Comparison of ENCODE assay signal across 18 cellular contexts in the genomic region with DNA sequence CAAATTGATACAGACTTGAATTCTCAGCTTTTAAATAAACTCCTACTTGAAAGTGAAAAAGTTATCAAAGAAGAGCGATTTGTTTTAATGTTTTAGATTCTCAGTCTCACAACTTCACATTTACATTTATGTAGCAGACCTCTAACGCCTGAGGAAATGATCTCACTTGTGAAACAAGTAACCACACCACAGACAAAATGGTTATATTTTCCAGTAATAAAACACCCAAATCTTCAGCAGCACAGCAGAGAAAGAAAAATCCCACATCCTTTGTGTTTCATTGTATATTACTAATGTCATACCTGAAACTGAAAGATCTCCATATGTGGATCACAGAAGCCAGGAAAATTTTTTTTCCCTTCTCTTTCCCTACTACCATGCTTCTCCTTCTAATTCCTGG. TPM values are rescaled to one million over a fixed set of nuclear protein-coding genes. Genes with fewer than 3 reads are reported as not detected.
DNase-seq lines count a peak whose midpoint lies in the region; ATAC-seq and TF ChIP-seq lines count a peak whose summit lies in the region.
"Had no signal": no experiment of that assay in that cellular context is flagged by ENCODE, and none has a peak within 500 bp of the region (broad histone marks: within the 10 kb centered on the region; RNA-seq: fewer than 3 reads in every experiment).

No MANE protein-coding gene starts in this region.

- CTCF ChIA-PET in activated naive CD4-positive, alpha-beta T cell treated with anti-CD3 and anti-CD28 coated beads, Interleukin-2, amount 10 ng/mL, durations not matched to agents 7 days and 5 days (lab: Charles Lee): interaction anchor here (0.9 to 2.6 kb wide), 3 partner anchors 9 to 129 kb away, joined by 4 to 13 read pairs (median 4); no protein-coding TSS in a partner anchor
- CTCF ChIA-PET in T-cell (lab: Charles Lee): interaction anchor here (0.6 to 1.8 kb wide), 4 partner anchors 36 to 168 kb away, joined by 3 to 5 read pairs (median 3); no protein-coding TSS in a partner anchor

- no peaks in the 10 kb centered on the region for H3K27me3 ChIP-seq in effector memory CD4-positive, alpha-beta T cell (replicated peaks; ENCODE audit: control insufficient read depth, insufficient read depth, low read length, poor library complexity, severe bottlenecking)
- no peaks in the 10 kb centered on the region for H3K27me3 ChIP-seq in testis
- H3K27me3 ChIP-seq: neural progenitor cell, transverse colon had no signal

- peak overlapping the region; percentile 93 for H3K27ac Mint-ChIP-seq in activated naive CD4-positive, alpha-beta T cell treated with anti-CD3 and anti-CD28 coated beads, Interleukin-2, amount 10 ng/mL, durations not matched to agents 7 days and 5 days
- H3K27ac Mint-ChIP-seq in T-cell (peak overlapping the region; percentile 77 to 89), osteocyte (ENCODE audit: unreplicated experiment) (no peak overlapping the region)
- H3K27ac Mint-ChIP-seq: neural progenitor cell had no signal

- peak overlapping the region; percentile 38 for H3K4me3 Mint-ChIP-seq in activated naive CD4-positive, alpha-beta T cell treated with anti-CD3 and anti-CD28 coated beads, Interleukin-2, amount 10 ng/mL, durations not matched to agents 7 days and 5 days
- H3K4me3 Mint-ChIP-seq in T-cell: peak overlapping the region; percentile 11 to 64 (median 36)
- no peak overlapping the region for H3K4me3 Mint-ChIP-seq in osteocyte (ENCODE audit: unreplicated experiment)
- H3K4me3 Mint-ChIP-seq: neural progenitor cell had no signal

- no peaks in the 10 kb centered on the region for H3K36me3 ChIP-seq in effector memory CD4-positive, alpha-beta T cell (ENCODE audit: control insufficient read depth, insufficient read depth, low read length)
- H3K36me3 ChIP-seq in testis (ENCODE audit: low read depth, missing control alignments): no peaks in the 10 kb centered on the region
- H3K36me3 ChIP-seq: neural progenitor cell, transverse colon had no signal

- TF ChIP-seq POLR2A in testis (IDR thresholded peaks at IDR 0.05): no peak

- no peak overlapping the region for H3K4me3 ChIP-seq in effector memory CD4-positive, alpha-beta T cell (ENCODE audit: insufficient read depth, low read depth, low read length, poor library complexity, severe bottlenecking)
- no peak overlapping the region for H3K4me3 ChIP-seq in testis
- H3K4me3 ChIP-seq: lung, neural progenitor cell, transverse colon had no signal

- no peaks in the 10 kb centered on the region for H3K9me3 ChIP-seq in effector memory CD4-positive, alpha-beta T cell (ENCODE audit: control insufficient read depth, low read length)
- no peaks in the 10 kb centered on the region for H3K9me3 ChIP-seq in testis
- H3K9me3 ChIP-seq: transverse colon had no signal

- ATAC-seq in T-cell (replicated peaks in 1 of 4): peak; percentile 73 to 98 (median 92)
- no peak for ATAC-seq in GM18861 (IDR thresholded peaks at IDR 0.05; ENCODE audit: unreplicated experiment)

- H3K9me3 Mint-ChIP-seq in activated naive CD4-positive, alpha-beta T cell treated with anti-CD3 and anti-CD28 coated beads, Interleukin-2, amount 10 ng/mL, durations not matched to agents 7 days and 5 days: peaks cover 18% of the 10 kb centered on the region
- H3K9me3 Mint-ChIP-seq in T-cell (no peaks in the 10 kb centered on the region), osteocyte (ENCODE audit: unreplicated experiment) (no peaks in the 10 kb centered on the region)

- no peak for TF ChIP-seq CTCF in osteocyte (IDR thresholded peaks at IDR 0.05)
- no peak for TF ChIP-seq CTCF in testis (IDR thresholded peaks at IDR 0.05)

- 76 to 80% methylated on average over 2 of the region's 2 CpGs for WGBS in testis, 2 donors

- no peak for DNase-seq in activated naive CD4-positive, alpha-beta T cell treated with anti-CD3 and anti-CD28 coated beads, Interleukin-2, amount 10 ng/mL, durations not matched to agents 7 days and 5 days
- no peak for DNase-seq in activated naive CD4-positive, alpha-beta T cell treated with Interleukin-2 at 50 U/mL for 16 hours
- DNase-seq in T-cell (peak in 3 of 34 experiments; percentile 6 to 8 (median 7)), osteocyte (ENCODE audit: extremely low spot score, unreplicated experiment) (no peak), testis (no peak), ecto neural progenitor cell (ENCODE audit: low spot score) (no peak)
- no peak for DNase-seq in effector memory CD4-positive, alpha-beta T cell
- DNase-seq: activated CD4-positive, CD25-positive, alpha-beta regulatory T cell treated with anti-CD3 and anti-CD28 coated beads, Interleukin-2, amount 50 U/mL, for 72 hours; activated effector memory CD4-positive, alpha-beta T cell treated with anti-CD3 and anti-CD28 coated beads, Interleukin-2, amount 50 U/mL, for 16 hours; DMS 273 treated with DMSO at 0.1 percent for 48 hours; NCI-H774; transverse colon had no signal

- peaks cover 58% of the 10 kb centered on the region for H3K4me1 Mint-ChIP-seq in activated naive CD4-positive, alpha-beta T cell treated with anti-CD3 and anti-CD28 coated beads, Interleukin-2, amount 10 ng/mL, durations not matched to agents 7 days and 5 days
- H3K4me1 Mint-ChIP-seq in T-cell: peaks cover 32 to 43% (median 41%) of the 10 kb centered on the region in 3 donors
- no peaks in the 10 kb centered on the region for H3K4me1 Mint-ChIP-seq in osteocyte (ENCODE audit: unreplicated experiment)

- peaks cover 16% of the 10 kb centered on the region for H3K4me1 ChIP-seq in effector memory CD4-positive, alpha-beta T cell (ENCODE audit: control insufficient read depth, insufficient read depth, low read length, poor library complexity, severe bottlenecking)
- H3K4me1 ChIP-seq in testis: no peaks in the 10 kb centered on the region
- H3K4me1 ChIP-seq: transverse colon had no signal

- intact Hi-C loops in testis (cut with DNase I; ENCODE audit: low total_unique reads): no loop called here

- peak overlapping the region; percentile 42 for H3K27ac ChIP-seq in effector memory CD4-positive, alpha-beta T cell (ENCODE audit: insufficient read depth, low read length, poor library complexity, severe bottlenecking)
- H3K27ac ChIP-seq in testis: no peak overlapping the region
- H3K27ac ChIP-seq: neural progenitor cell, RWPE1, transverse colon had no signal

- peaks cover 25% of the 10 kb centered on the region for H3K36me3 Mint-ChIP-seq in activated naive CD4-positive, alpha-beta T cell treated with anti-CD3 and anti-CD28 coated beads, Interleukin-2, amount 10 ng/mL, durations not matched to agents 7 days and 5 days
- H3K36me3 Mint-ChIP-seq in T-cell (no peaks in the 10 kb centered on the region), osteocyte (ENCODE audit: unreplicated experiment) (no peaks in the 10 kb centered on the region)
- H3K36me3 Mint-ChIP-seq: neural progenitor cell had no signal

- H3K27me3 Mint-ChIP-seq in activated naive CD4-positive, alpha-beta T cell treated with anti-CD3 and anti-CD28 coated beads, Interleukin-2, amount 10 ng/mL, durations not matched to agents 7 days and 5 days: peaks cover 4% of the 10 kb centered on the region
- H3K27me3 Mint-ChIP-seq in T-cell: no peaks in the 10 kb centered on the region
- peaks cover 6% of the 10 kb centered on the region for H3K27me3 Mint-ChIP-seq in osteocyte (ENCODE audit: unreplicated experiment)

- POLR2A ChIA-PET in T-cell (lab: Charles Lee): no interaction called here

RNA-seq across cellular contexts. Expression of a gene that starts 29.8 kb away (rescaled TPM):
- total RNA-seq in T-cell (10 to 100 TPM in 4 of 5 donors, 1 to 10 TPM in 1; 9.9 to 86.0 (median 37.2) TPM), osteocyte (not detected in 2 replicates), testis (under 1 TPM in 1 of 2 donors, not detected in 1; 0.37 TPM)
- polyA plus RNA-seq in testis (ENCODE audit: insufficient read depth, low read depth, low replicate concordance): 7.1 TPM
- total RNA-seq: fibroblast of villous mesenchyme, renal cortical epithelial cell had no signal

RNA-seq across cellular contexts. Expression of a gene that starts 48.6 kb away (rescaled TPM):
- total RNA-seq in T-cell (10 to 100 TPM in 4 of 5 donors, 1 to 10 TPM in 1; 5.4 to 38.8 (median 31.0) TPM), osteocyte (not detected in 2 replicates), testis (1 to 10 TPM in 1 of 2 donors, not detected in 1; 1.1 TPM)
- polyA plus RNA-seq in testis (ENCODE audit: insufficient read depth, low read depth, low replicate concordance): 3.2 TPM
- total RNA-seq: fibroblast of villous mesenchyme, renal cortical epithelial cell had no signal

Comparison
In these comparisons a context has a peak if more than half of its experiments do, and no peak if none do; other contexts are left out.
1. RNA of a gene that starts 29.8 kb away (total RNA-seq): 9.9 to 86.0 TPM in T-cell; 0.37 TPM in testis and not detected in osteocyte; every median in the first group is over 4 times any median in the second.